Comparison of ENCODE assay signal across 17 cellular contexts in the genomic region with DNA sequence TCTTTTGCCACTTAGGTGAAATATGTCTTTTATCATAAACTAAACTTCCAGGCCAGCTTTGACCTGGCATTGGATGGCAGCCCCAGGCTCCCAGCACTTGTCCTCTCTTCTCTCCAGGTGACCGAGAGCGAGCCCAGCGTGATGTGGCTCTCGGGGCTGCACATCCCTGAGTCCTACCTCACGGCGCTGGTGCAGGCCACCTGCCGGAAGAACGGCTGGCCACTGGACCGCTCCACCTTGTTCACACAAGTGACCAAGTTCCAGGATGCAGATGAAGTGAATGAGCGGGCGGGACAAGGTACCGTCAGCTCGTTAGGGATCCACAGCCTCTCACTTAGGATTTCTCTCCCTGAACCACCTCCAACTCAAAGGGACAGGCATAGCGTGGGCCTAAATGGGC. TPM values are rescaled to one million over a fixed set of nuclear protein-coding genes. Genes with fewer than 3 reads are reported as not detected.
DNase-seq lines count a peak whose midpoint lies in the region; ATAC-seq and TF ChIP-seq lines count a peak whose summit lies in the region.
"Had no signal": no experiment of that assay in that cellular context is flagged by ENCODE, and none has a peak within 500 bp of the region (broad histone marks: within the 10 kb centered on the region; RNA-seq: fewer than 3 reads in every experiment).

No MANE protein-coding gene starts in this region.

- peaks cover 0 to 18% of the 10 kb centered on the region in 2 donors for H3K4me1 ChIP-seq in thyroid gland

- WGBS in thyroid gland, 2 donors, result 95 to 97% methylated on average over 12 to 14 of the region's 14 CpGs

- TF ChIP-seq CTCF in thyroid gland (IDR thresholded peaks at IDR 0.05), result no peak

- H3K36me3 Mint-ChIP-seq in natural killer cell treated with Interleukin-12 subunit alpha and Interleukin-12 subunit beta and Interleukin-15 and Interleukin-18, amount 100 ng/mL, for 72 hours, result no peaks in the 10 kb centered on the region

- H3K36me3 ChIP-seq in KOPT-K1 (ENCODE audit: insufficient read depth, low read length), result peaks cover 7% of the 10 kb centered on the region; the same call in 1 of the 2 replicates
- H3K36me3 ChIP-seq in thyroid gland, result peaks cover 6 to 13% of the 10 kb centered on the region in 2 donors

- H3K9me3 Mint-ChIP-seq in natural killer cell treated with Interleukin-12 subunit alpha and Interleukin-12 subunit beta and Interleukin-15 and Interleukin-18, amount 100 ng/mL, for 72 hours, result no peaks in the 10 kb centered on the region
- H3K9me3 Mint-ChIP-seq: CD8-positive, alpha-beta memory T cell; GM23338 had no signal

- no peaks in the 10 kb centered on the region for H3K27me3 ChIP-seq in thyroid gland

- no peaks in the 10 kb centered on the region for H3K27me3 Mint-ChIP-seq in natural killer cell treated with Interleukin-12 subunit alpha and Interleukin-12 subunit beta and Interleukin-15 and Interleukin-18, amount 100 ng/mL, for 72 hours

- H3K4me1 Mint-ChIP-seq in natural killer cell treated with Interleukin-12 subunit alpha and Interleukin-12 subunit beta and Interleukin-15 and Interleukin-18, amount 100 ng/mL, for 72 hours (ENCODE audit: low read depth in 2 of 2), result peaks cover 38 to 46% of the 10 kb centered on the region in 2 donors
- H3K4me1 Mint-ChIP-seq: GM23338 had no signal

- intact Hi-C loops in thyroid gland (cut with DNase I), result no loop called here

- H3K4me3 ChIP-seq in thyroid gland (replicated peaks in 1 of 3), result no peak overlapping the region
- H3K4me3 ChIP-seq: GM12878, GM23338 had no signal

- in situ Hi-C loops in ACHN (cut with HindIII; ENCODE audit: low pct_ligation_motif_present, low pct_unique_long_range_greater_than_20kb, low sequenced_read_pairs), result no loop called here

- H3K27ac ChIP-seq in KOPT-K1 (ENCODE audit: low read depth, low read length, poor library complexity, severe bottlenecking), result peak overlapping the region; percentile 24
- no peak overlapping the region for H3K27ac ChIP-seq in thyroid gland

- no peak for ATAC-seq in natural killer cell treated with Interleukin-12 subunit alpha and Interleukin-12 subunit beta and Interleukin-15 and Interleukin-18, amount 100 ng/mL, for 72 hours
- ATAC-seq: GM12878, GM23338 had no signal

- no peak overlapping the region for H3K4me3 Mint-ChIP-seq in natural killer cell treated with Interleukin-12 subunit alpha and Interleukin-12 subunit beta and Interleukin-15 and Interleukin-18, amount 100 ng/mL, for 72 hours
- H3K4me3 Mint-ChIP-seq: CD4-positive, CD25-positive, alpha-beta regulatory T cell; GM23338 had no signal

- TF ChIP-seq POLR2A in thyroid gland (IDR thresholded peaks at IDR 0.05), result no peak

- H3K9me3 ChIP-seq in KOPT-K1 (ENCODE audit: insufficient read depth, low read length, poor library complexity, severe bottlenecking) (no peaks in the 10 kb centered on the region), thyroid gland (no peaks in the 10 kb centered on the region)

- H3K27ac Mint-ChIP-seq in natural killer cell treated with Interleukin-12 subunit alpha and Interleukin-12 subunit beta and Interleukin-15 and Interleukin-18, amount 100 ng/mL, for 72 hours, result no peak overlapping the region
- H3K27ac Mint-ChIP-seq: CD4-positive, CD25-positive, alpha-beta regulatory T cell; GM23338 had no signal

- peak; percentile 49 for DNase-seq in islet precursor cell
- DNase-seq in natural killer cell treated with Interleukin-12 subunit alpha and Interleukin-12 subunit beta and Interleukin-15 and Interleukin-18, amount 100 ng/mL, for 72 hours (ENCODE audit: low spot score), result peak; percentile 54
- no peak for DNase-seq in thyroid gland
- DNase-seq in ACHN, result no peak
- DNase-seq in CD1c-positive myeloid dendritic cell (ENCODE audit: extremely low spot score), result no peak
- DNase-seq: AML-193; CD4-positive, CD25-positive, alpha-beta regulatory T cell; CD8-positive, alpha-beta memory T cell; COR-L47; DMS 273 treated with DMSO at 0.1 percent for 48 hours; DMS53; DND-41; EL; HCEC 1CT had no signal

RNA-seq across cellular contexts. Expression of a gene that starts 39.4 kb away (rescaled TPM):
- 10 to 100 TPM; 12.9 to 16.2 TPM for total RNA-seq in natural killer cell treated with Interleukin-12 subunit alpha and Interleukin-12 subunit beta and Interleukin-15 and Interleukin-18, amount 100 ng/mL, for 72 hours
- total RNA-seq in thyroid gland, result 10 to 100 TPM; 26.6 to 47.0 (median 39.1) TPM

RNA-seq across cellular contexts. Expression of a gene that starts 39.8 kb away (rescaled TPM):
- total RNA-seq in natural killer cell treated with Interleukin-12 subunit alpha and Interleukin-12 subunit beta and Interleukin-15 and Interleukin-18, amount 100 ng/mL, for 72 hours, result 10 to 100 TPM; 41.0 to 45.5 TPM
- total RNA-seq in thyroid gland, result 100 to 1,000 TPM; 120 to 187 (median 138) TPM

Comparison
In these comparisons a context has a peak if more than half of its experiments do, and no peak if none do; other contexts are left out.
1. DNase-seq: peak in islet precursor cell (single experiment) and natural killer cell treated with Interleukin-12 subunit alpha and Interleukin-12 subunit beta and Interleukin-15 and Interleukin-18, amount 100 ng/mL, for 72 hours (single experiment); none in thyroid gland (0 of 2), ACHN (single experiment) and CD1c-positive myeloid dendritic cell (single experiment).